16 cellular contexts compared by ENCODE assay signal in the genomic region with DNA sequence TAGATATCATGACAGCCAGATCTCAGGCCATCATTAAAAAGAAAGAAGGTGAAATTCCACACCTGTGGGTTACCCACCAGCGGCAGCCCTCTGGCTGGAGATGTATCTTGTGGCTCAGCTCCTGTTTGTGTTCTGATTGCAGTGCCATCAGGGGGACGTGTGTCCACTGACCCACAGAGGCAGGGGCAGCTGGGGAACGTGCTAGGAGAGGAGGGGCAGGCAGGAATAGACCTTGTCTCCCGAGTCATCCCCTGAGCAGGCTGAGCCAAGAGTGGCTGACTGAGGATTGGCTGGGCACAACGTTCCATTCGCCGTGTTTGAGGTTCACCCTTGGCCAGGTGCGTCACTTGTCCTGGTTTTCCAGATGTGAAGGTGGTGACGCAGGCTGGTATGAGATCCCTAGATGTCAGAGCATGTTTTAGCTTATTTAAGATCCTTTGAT. TPM values are rescaled to one million over a fixed set of nuclear protein-coding genes. Genes with fewer than 3 reads are reported as not detected.
DNase-seq lines count a peak whose midpoint lies in the region; ATAC-seq and TF ChIP-seq lines count a peak whose summit lies in the region.
"Had no signal": no experiment of that assay in that cellular context is flagged by ENCODE, and none has a peak within 500 bp of the region (broad histone marks: within the 10 kb centered on the region; RNA-seq: fewer than 3 reads in every experiment).

No MANE protein-coding gene starts in this region.

- intact Hi-C loops in activated B cell treated with CpG ODN at 0.5 μM for 24 hours (cut with micrococcal nuclease) (loop anchor here (5.0 kb wide), 1 partner anchor 81 kb away; no protein-coding TSS in a partner anchor), upper lobe of right lung (cut with DNase I) (no loop called here)

- no peaks in the 10 kb centered on the region for H3K4me1 ChIP-seq in upper lobe of right lung

- H3K27ac Mint-ChIP-seq in activated B cell treated with CpG ODN at 0.5 μM for 24 hours (peak overlapping the region; percentile 74), neural crest cell (ENCODE audit: unreplicated experiment) (peak overlapping the region; percentile 35)

- H3K27me3 Mint-ChIP-seq in activated B cell treated with CpG ODN at 0.5 μM for 24 hours (no peaks in the 10 kb centered on the region), neural crest cell (ENCODE audit: low read depth) (peaks cover 3% of the 10 kb centered on the region)

- H3K4me3 Mint-ChIP-seq in activated B cell treated with CpG ODN at 0.5 μM for 24 hours (no peak overlapping the region), neural crest cell (peak overlapping the region; percentile 76)

- H3K27me3 ChIP-seq in upper lobe of right lung = no peaks in the 10 kb centered on the region

- POLR2A ChIA-PET in activated B cell treated with CpG ODN at 0.5 μM for 24 hours (lab: Charles Lee) = interaction anchor here (1.1 to 1.3 kb wide), 2 partner anchors 55 to 78 kb away, joined by 3 read pairs; a partner anchor contains a TSS

- in situ Hi-C loops in KBM-7 (cut with MboI; ENCODE audit: low pct_unique_long_range_greater_than_20kb, low sequenced_read_pairs) = no loop called here

- H3K4me1 Mint-ChIP-seq in activated B cell treated with CpG ODN at 0.5 μM for 24 hours (peaks cover 19% of the 10 kb centered on the region), neural crest cell (peaks cover 44% of the 10 kb centered on the region)

- CTCF ChIA-PET in activated B cell treated with CpG ODN at 0.5 μM for 24 hours (lab: Charles Lee) = interaction anchor here (0.7 kb wide), 1 partner anchor 79 kb away, joined by 3 read pairs; a partner anchor contains a TSS

- DNase-seq in activated B cell treated with CpG ODN at 0.5 μM for 24 hours (no peak), neural crest cell (ENCODE audit: low read depth, low spot score) (no peak), upper lobe of right lung (peak; percentile 45), KBM-7 (no peak)
- DNase-seq in activated CD4-positive, CD25-positive, alpha-beta regulatory T cell treated with anti-CD3 and anti-CD28 coated beads, Interleukin-2, amount 50 U/mL, for 72 hours = no peak
- DNase-seq: DMS 273 treated with DMSO at 0.1 percent for 48 hours, EL, GM23248, NCI-H1092 treated with DMSO at 0.1 percent for 48 hours, NCI-H1694, NCI-H345, NCI-H526 treated with DMSO at 0.1 percent for 48 hours had no signal

- H3K9me3 Mint-ChIP-seq in activated B cell treated with CpG ODN at 0.5 μM for 24 hours (no peaks in the 10 kb centered on the region), neural crest cell (no peaks in the 10 kb centered on the region)

- ATAC-seq in GM18505 (IDR thresholded peaks at IDR 0.05; ENCODE audit: unreplicated experiment) (no peak), activated B cell treated with CpG ODN at 0.5 μM for 24 hours (ENCODE audit: low read depth) (no peak), upper lobe of right lung (no peak), HG02763 (IDR thresholded peaks at IDR 0.05; ENCODE audit: unreplicated experiment) (no peak)

- no peak overlapping the region for H3K27ac ChIP-seq in upper lobe of right lung
- H3K27ac ChIP-seq: GM23248, KMS-11, RWPE1 had no signal

- H3K4me3 ChIP-seq in upper lobe of right lung = no peak overlapping the region
- H3K4me3 ChIP-seq: GM23248 had no signal

- peak; percentile 6 for TF ChIP-seq POLR2A in GM18505 (IDR thresholded peaks at IDR 0.05; ENCODE audit: borderline replicate concordance, extremely low read depth, insufficient read depth, insufficient read length)

- no peaks in the 10 kb centered on the region for H3K36me3 ChIP-seq in upper lobe of right lung

- TF ChIP-seq CTCF in activated B cell treated with CpG ODN at 0.5 μM for 24 hours (IDR thresholded peaks at IDR 0.05) (no peak), neural crest cell (conservative IDR thresholded peaks at IDR 0.05) (no peak), upper lobe of right lung (IDR thresholded peaks at IDR 0.05) (no peak)

- peaks cover 55% of the 10 kb centered on the region for H3K36me3 Mint-ChIP-seq in activated B cell treated with CpG ODN at 0.5 μM for 24 hours (ENCODE audit: low read depth)
- H3K36me3 Mint-ChIP-seq in neural crest cell (ENCODE audit: low read depth) = peaks cover 3% of the 10 kb centered on the region

- H3K9me3 ChIP-seq in upper lobe of right lung = no peaks in the 10 kb centered on the region

RNA-seq across cellular contexts. Expression of a gene that starts 57.7 kb away (rescaled TPM):
- total RNA-seq in activated B cell treated with CpG ODN at 0.5 μM for 24 hours (89.4 and 99.3 TPM in 2 replicates), neural crest cell (132 and 140 TPM in 2 replicates), upper lobe of right lung (54.1 TPM)
